In the genomic region with DNA sequence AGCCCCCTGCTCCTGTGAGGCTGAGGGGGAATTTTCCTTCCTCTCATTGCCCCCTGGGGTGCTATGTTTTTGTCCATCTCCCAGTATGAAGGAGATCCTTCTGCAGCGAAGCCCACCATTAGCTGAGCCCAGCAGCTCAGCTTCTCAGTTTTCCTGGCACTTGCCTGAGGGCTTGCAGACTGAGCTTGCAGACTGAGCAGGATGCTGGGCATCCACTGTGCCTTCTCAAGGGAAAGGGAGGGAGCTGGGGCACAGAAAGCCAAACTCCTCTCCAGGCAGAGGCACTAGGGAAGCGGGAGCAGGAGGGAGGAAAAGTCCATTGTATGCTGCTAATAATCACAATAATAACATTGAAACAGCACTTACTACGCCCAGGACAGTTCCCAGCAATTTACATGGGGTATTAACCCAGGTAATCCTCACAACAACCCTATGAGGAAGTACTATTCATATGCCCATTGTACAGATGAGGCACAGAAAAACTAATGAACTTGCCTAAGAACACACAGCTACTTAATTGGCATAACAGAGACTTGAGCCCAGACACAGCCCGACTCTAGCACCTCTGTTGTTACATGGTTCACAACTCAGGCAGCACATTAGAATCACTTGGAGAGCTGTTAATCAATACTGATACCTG, we compare ENCODE assay signal across 1 cellular context.
TF ChIP-seq lines count a peak whose summit lies in the region.

No MANE protein-coding gene starts in this region.

TF ChIP-seq in K562, 482 proteins besides CTCF, POLR2A, EP300 and RAD21 (continued from another document):
- TF ChIP-seq, protein P1, sequence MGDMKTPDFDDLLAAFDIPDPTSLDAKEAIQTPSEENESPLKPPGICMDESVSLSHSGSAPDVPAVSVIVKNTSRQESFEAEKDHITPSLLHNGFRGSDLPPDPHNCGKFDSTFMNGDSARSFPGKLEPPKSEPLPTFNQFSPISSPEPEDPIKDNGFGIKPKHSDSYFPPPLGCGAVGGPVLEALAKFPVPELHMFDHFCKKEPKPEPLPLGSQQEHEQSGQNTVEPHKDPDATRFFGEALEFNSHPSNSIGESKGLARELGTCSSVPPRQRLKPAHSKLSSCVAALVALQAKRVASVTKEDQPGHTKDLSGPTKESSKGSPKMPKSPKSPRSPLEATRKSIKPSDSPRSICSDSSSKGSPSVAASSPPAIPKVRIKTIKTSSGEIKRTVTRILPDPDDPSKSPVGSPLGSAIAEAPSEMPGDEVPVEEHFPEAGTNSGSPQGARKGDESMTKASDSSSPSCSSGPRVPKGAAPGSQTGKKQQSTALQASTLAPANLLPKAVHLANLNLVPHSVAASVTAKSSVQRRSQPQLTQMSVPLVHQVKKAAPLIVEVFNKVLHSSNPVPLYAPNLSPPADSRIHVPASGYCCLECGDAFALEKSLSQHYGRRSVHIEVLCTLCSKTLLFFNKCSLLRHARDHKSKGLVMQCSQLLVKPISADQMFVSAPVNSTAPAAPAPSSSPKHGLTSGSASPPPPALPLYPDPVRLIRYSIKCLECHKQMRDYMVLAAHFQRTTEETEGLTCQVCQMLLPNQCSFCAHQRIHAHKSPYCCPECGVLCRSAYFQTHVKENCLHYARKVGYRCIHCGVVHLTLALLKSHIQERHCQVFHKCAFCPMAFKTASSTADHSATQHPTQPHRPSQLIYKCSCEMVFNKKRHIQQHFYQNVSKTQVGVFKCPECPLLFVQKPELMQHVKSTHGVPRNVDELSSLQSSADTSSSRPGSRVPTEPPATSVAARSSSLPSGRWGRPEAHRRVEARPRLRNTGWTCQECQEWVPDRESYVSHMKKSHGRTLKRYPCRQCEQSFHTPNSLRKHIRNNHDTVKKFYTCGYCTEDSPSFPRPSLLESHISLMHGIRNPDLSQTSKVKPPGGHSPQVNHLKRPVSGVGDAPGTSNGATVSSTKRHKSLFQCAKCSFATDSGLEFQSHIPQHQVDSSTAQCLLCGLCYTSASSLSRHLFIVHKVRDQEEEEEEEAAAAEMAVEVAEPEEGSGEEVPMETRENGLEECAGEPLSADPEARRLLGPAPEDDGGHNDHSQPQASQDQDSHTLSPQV (IDR thresholded peaks at IDR 0.05): 0 out of 2 replicates have a peak, but pooled peaks have one; percentile 1
- TF ChIP-seq BCOR (IDR thresholded peaks at IDR 0.05) (peak; percentile 88), TSC22D4 (tag; IDR thresholded peaks at IDR 0.05) (no peak), CSDE1 (IDR thresholded peaks at IDR 0.05) (no peak), ZNF717 (CRISPR knock-in tag; IDR thresholded peaks at IDR 0.05) (no peak), KDM1A (IDR thresholded peaks at IDR 0.05) (0 out of 4 replicates have a peak, but pooled peaks have one; percentile 43 to 57), ZBTB1 (CRISPR knock-in tag; IDR thresholded peaks at IDR 0.05; ENCODE audit: borderline replicate concordance, low read depth) (no peak), ZNF232 (CRISPR knock-in tag; IDR thresholded peaks at IDR 0.05) (no peak), GTF2E2 (tag; IDR thresholded peaks at IDR 0.05) (no peak), ZNF707 (CRISPR knock-in tag; conservative IDR thresholded peaks at IDR 0.05) (no peak), BACH1 (tag; IDR thresholded peaks at IDR 0.05) (no peak), ZNF75A (CRISPR knock-in tag; IDR thresholded peaks at IDR 0.05) (no peak), ADNP (tag; IDR thresholded peaks at IDR 0.05) (peak; percentile 56; the same call in 1 of the 2 replicates), ZNF239 (CRISPR knock-in tag; IDR thresholded peaks at IDR 0.05) (no peak), ZFP36 (IDR thresholded peaks at IDR 0.05; ENCODE audit: low read depth, low read length, partially characterized antibody) (no peak), ZNF3 (CRISPR knock-in tag; IDR thresholded peaks at IDR 0.05) (no peak), SP2 (IDR thresholded peaks at IDR 0.05; ENCODE audit: extremely low read depth, low read depth, low read length, poor library complexity, severe bottlenecking) (no peak), MCM2 (IDR thresholded peaks at IDR 0.05; ENCODE audit: low read depth) (no peak), MTA1 (IDR thresholded peaks at IDR 0.05; ENCODE audit: borderline replicate concordance) (no peak), CBX1 (IDR thresholded peaks at IDR 0.05; ENCODE audit: low read depth) (0 out of 2 replicates have a peak, but pooled peaks have one; percentile 43), E2F3 (CRISPR knock-in tag; IDR thresholded peaks at IDR 0.05) (no peak), BRF1 (IDR thresholded peaks at IDR 0.05; ENCODE audit: borderline replicate concordance, extremely low read depth, insufficient read length) (no peak), THRAP3 (IDR thresholded peaks at IDR 0.05; ENCODE audit: borderline replicate concordance) (no peak)
- TF ChIP-seq, protein P2, sequence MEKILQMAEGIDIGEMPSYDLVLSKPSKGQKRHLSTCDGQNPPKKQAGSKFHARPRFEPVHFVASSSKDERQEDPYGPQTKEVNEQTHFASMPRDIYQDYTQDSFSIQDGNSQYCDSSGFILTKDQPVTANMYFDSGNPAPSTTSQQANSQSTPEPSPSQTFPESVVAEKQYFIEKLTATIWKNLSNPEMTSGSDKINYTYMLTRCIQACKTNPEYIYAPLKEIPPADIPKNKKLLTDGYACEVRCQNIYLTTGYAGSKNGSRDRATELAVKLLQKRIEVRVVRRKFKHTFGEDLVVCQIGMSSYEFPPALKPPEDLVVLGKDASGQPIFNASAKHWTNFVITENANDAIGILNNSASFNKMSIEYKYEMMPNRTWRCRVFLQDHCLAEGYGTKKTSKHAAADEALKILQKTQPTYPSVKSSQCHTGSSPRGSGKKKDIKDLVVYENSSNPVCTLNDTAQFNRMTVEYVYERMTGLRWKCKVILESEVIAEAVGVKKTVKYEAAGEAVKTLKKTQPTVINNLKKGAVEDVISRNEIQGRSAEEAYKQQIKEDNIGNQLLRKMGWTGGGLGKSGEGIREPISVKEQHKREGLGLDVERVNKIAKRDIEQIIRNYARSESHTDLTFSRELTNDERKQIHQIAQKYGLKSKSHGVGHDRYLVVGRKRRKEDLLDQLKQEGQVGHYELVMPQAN (IDR thresholded peaks at IDR 0.05; ENCODE audit: borderline replicate concordance): no peak
- TF ChIP-seq, protein P3, sequence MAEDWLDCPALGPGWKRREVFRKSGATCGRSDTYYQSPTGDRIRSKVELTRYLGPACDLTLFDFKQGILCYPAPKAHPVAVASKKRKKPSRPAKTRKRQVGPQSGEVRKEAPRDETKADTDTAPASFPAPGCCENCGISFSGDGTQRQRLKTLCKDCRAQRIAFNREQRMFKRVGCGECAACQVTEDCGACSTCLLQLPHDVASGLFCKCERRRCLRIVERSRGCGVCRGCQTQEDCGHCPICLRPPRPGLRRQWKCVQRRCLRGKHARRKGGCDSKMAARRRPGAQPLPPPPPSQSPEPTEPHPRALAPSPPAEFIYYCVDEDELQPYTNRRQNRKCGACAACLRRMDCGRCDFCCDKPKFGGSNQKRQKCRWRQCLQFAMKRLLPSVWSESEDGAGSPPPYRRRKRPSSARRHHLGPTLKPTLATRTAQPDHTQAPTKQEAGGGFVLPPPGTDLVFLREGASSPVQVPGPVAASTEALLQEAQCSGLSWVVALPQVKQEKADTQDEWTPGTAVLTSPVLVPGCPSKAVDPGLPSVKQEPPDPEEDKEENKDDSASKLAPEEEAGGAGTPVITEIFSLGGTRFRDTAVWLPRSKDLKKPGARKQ (CRISPR knock-in tag; IDR thresholded peaks at IDR 0.05): no peak
- TF ChIP-seq, protein P4, sequence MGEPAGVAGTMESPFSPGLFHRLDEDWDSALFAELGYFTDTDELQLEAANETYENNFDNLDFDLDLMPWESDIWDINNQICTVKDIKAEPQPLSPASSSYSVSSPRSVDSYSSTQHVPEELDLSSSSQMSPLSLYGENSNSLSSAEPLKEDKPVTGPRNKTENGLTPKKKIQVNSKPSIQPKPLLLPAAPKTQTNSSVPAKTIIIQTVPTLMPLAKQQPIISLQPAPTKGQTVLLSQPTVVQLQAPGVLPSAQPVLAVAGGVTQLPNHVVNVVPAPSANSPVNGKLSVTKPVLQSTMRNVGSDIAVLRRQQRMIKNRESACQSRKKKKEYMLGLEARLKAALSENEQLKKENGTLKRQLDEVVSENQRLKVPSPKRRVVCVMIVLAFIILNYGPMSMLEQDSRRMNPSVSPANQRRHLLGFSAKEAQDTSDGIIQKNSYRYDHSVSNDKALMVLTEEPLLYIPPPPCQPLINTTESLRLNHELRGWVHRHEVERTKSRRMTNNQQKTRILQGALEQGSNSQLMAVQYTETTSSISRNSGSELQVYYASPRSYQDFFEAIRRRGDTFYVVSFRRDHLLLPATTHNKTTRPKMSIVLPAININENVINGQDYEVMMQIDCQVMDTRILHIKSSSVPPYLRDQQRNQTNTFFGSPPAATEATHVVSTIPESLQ (CRISPR knock-in tag; IDR thresholded peaks at IDR 0.05): no peak
